8 cellular contexts compared by ENCODE assay signal in genomic region chr11:93570759-93571413, GRCh38. TPM values are rescaled to one million over a fixed set of nuclear protein-coding genes. Genes with fewer than 3 reads are reported as not detected.
A peak's percentile ranks its signal among the peaks of the same experiment; 100 is the strongest.
DNase-seq lines count a peak whose midpoint lies in the region; ATAC-seq, FAIRE-seq and TF ChIP-seq lines count a peak whose summit lies in the region.

No MANE protein-coding gene starts in this region.

- POLR2A ChIA-PET in A673 (lab: Charles Lee; ENCODE audit: low non-redundant PET) = no interaction called here
- POLR2A ChIA-PET in GM12878 (lab: Charles Lee) = no interaction called here

- H3K4me1 ChIP-seq in A673 (ENCODE audit: insufficient read depth, low read length, poor library complexity, severe bottlenecking) (no peaks in the 10 kb centered on the region), GM12878 (ENCODE audit: control insufficient read depth, insufficient read depth, low read length) (no peaks in the 10 kb centered on the region)

- H2AFZ ChIP-seq in GM12878 (ENCODE audit: control insufficient read depth, low read depth, low read length) = no peak overlapping the region

- peak; percentile 41; the same call in 2 of the 3 replicates for ATAC-seq in GM12878
- ATAC-seq in left colon = peak; percentile 84
- ATAC-seq in natural killer cell treated with Interleukin-12 subunit alpha and Interleukin-12 subunit beta and Interleukin-15 and Interleukin-18, amount 100 ng/mL, for 72 hours = no peak

- H3K36me3 Mint-ChIP-seq in natural killer cell treated with Interleukin-12 subunit alpha and Interleukin-12 subunit beta and Interleukin-15 and Interleukin-18, amount 100 ng/mL, for 72 hours = no peaks in the 10 kb centered on the region

- H3K9ac ChIP-seq in GM12878 (ENCODE audit: control insufficient read depth, insufficient read depth, low read length) = no peak overlapping the region

- intact Hi-C loops in A673 (cut with micrococcal nuclease; ENCODE audit: unreplicated experiment) (no loop called here), GM12878 (cut with micrococcal nuclease; ENCODE audit: unreplicated experiment) (no loop called here), left colon (cut with DNase I, micrococcal nuclease) (no loop called here)

- H3K27me3 ChIP-seq in A673 (replicated peaks; ENCODE audit: insufficient read depth, low read depth, low read length, poor library complexity) = no peaks in the 10 kb centered on the region
- H3K27me3 ChIP-seq in GM12878 (replicated peaks in 1 of 2; ENCODE audit: control insufficient read depth in 2 of 2, insufficient read depth in 2 of 2, low read length in 1 of 2) = no peaks in the 10 kb centered on the region

- in situ Hi-C loops in GM12878 (cut with MboI) = no loop called here

- TF ChIP-seq POLR2A in GM12878 (IDR thresholded peaks at IDR 0.05; ENCODE audit: low read depth, low read length) = no peak

- TF ChIP-seq CTCF in A673 (conservative IDR thresholded peaks at IDR 0.05; ENCODE audit: low read depth, low read length) (no peak), GM12878 (IDR thresholded peaks at IDR 0.05 in 2 of 3, conservative IDR thresholded peaks at IDR 0.05 in 1 of 3; ENCODE audit: control insufficient read depth in 2 of 3, extremely low read depth in 1 of 3, insufficient read depth in 1 of 3, low read depth in 3 of 3, low read length in 3 of 3) (no peak)

- H3K4me3 Mint-ChIP-seq in natural killer cell treated with Interleukin-12 subunit alpha and Interleukin-12 subunit beta and Interleukin-15 and Interleukin-18, amount 100 ng/mL, for 72 hours = no peak overlapping the region

- TF ChIP-seq RAD21 in GM12878 (IDR thresholded peaks at IDR 0.05; ENCODE audit: insufficient read depth, low read depth, low read length) = no peak

- no peak overlapping the region for H3K4me2 ChIP-seq in GM12878 (ENCODE audit: control insufficient read depth, insufficient read depth)

- CTCF ChIA-PET in A673 (lab: Charles Lee) = no interaction called here
- CTCF ChIA-PET in GM12878 (lab: Yijun Ruan, JAX) = no interaction called here

- H3K9me3 ChIP-seq in A673 (ENCODE audit: low read depth, low read length, poor library complexity, severe bottlenecking) (no peaks in the 10 kb centered on the region), GM12878 (replicated peaks; ENCODE audit: control insufficient read depth, insufficient read depth, low read length) (no peaks in the 10 kb centered on the region)

- DNase-seq in A673 (ENCODE audit: low spot score) = peak; percentile 34
- peak; percentile 11 for DNase-seq in HK-2 (ENCODE audit: unreplicated experiment)
- no peak for DNase-seq in GM12878 (ENCODE audit: low read depth, low spot score)
- DNase-seq in left colon = peak; percentile 25 to 53
- no peak for DNase-seq in natural killer cell treated with Interleukin-12 subunit alpha and Interleukin-12 subunit beta and Interleukin-15 and Interleukin-18, amount 100 ng/mL, for 72 hours (ENCODE audit: low spot score)
- DNase-seq in Ammon's horn (ENCODE audit: low spot score) = no peak
- no peak for DNase-seq in NCI-H2196 treated with DMSO at 0.1 percent for 48 hours (lab: John Stamatoyannopoulos, UW; ENCODE audit: unreplicated experiment)
- DNase-seq in germinal center (ENCODE audit: low spot score) = no peak

- H3K36me3 ChIP-seq in A673 (ENCODE audit: insufficient read depth, low read length, poor library complexity, severe bottlenecking) = no peaks in the 10 kb centered on the region
- no peaks in the 10 kb centered on the region for H3K36me3 ChIP-seq in GM12878 (ENCODE audit: control insufficient read depth in 2 of 2, insufficient read depth in 2 of 2, low read length in 1 of 2)

- H3K27ac Mint-ChIP-seq in natural killer cell treated with Interleukin-12 subunit alpha and Interleukin-12 subunit beta and Interleukin-15 and Interleukin-18, amount 100 ng/mL, for 72 hours = no peak overlapping the region

- BruUV-seq in A673 (replicated peaks; lab: Mats Ljungman, UMichigan) (no TSS peak), GM12878 (replicated peaks; lab: Mats Ljungman, UMichigan) (no TSS peak)

- H3K27ac ChIP-seq in A673 (ENCODE audit: low read depth, low read length, poor library complexity, severe bottlenecking) (no peak overlapping the region), GM12878 (ENCODE audit: control insufficient read depth, insufficient read depth) (no peak overlapping the region)

- WGBS in GM12878 (ENCODE audit: insufficient coverage, insufficient replicate concordance, low lambda C conversion rate, missing lambda C conversion rate) = 10% methylated on average over 5 of the region's 5 CpGs

- H3K27me3 Mint-ChIP-seq in natural killer cell treated with Interleukin-12 subunit alpha and Interleukin-12 subunit beta and Interleukin-15 and Interleukin-18, amount 100 ng/mL, for 72 hours = peaks cover 10 to 17% of the 10 kb centered on the region in 2 donors

- no peak for FAIRE-seq in GM12878 (lab: Jason Lieb, UNC)

- SMC1A ChIA-PET in GM12878 (lab: Charles Lee; ENCODE audit: uncharacterized antibody, unreplicated experiment) = interaction anchor here (1.0 kb wide), 1 partner anchor 20 kb away, joined by 3 read pairs; no protein-coding TSS in a partner anchor

- no peaks in the 10 kb centered on the region for H4K20me1 ChIP-seq in GM12878 (ENCODE audit: control insufficient read depth, insufficient read depth)

- H3K4me3 ChIP-seq in A673 (ENCODE audit: low read depth, low read length, poor library complexity, severe bottlenecking) (no peak overlapping the region), GM12878 (no peak overlapping the region)

- TF ChIP-seq EP300 in GM12878 (IDR thresholded peaks at IDR 0.05; ENCODE audit: borderline replicate concordance in 1 of 2, control insufficient read depth in 1 of 2, low read depth in 2 of 2, low read length in 2 of 2) = no peak

- H3K4me1 Mint-ChIP-seq in natural killer cell treated with Interleukin-12 subunit alpha and Interleukin-12 subunit beta and Interleukin-15 and Interleukin-18, amount 100 ng/mL, for 72 hours (ENCODE audit: low read depth in 2 of 2) = no peaks in the 10 kb centered on the region

- H3K79me2 ChIP-seq in GM12878 (ENCODE audit: control insufficient read depth, insufficient read depth, low read length) = no peaks in the 10 kb centered on the region

- no peaks in the 10 kb centered on the region for H3K9me3 Mint-ChIP-seq in natural killer cell treated with Interleukin-12 subunit alpha and Interleukin-12 subunit beta and Interleukin-15 and Interleukin-18, amount 100 ng/mL, for 72 hours

- RAD21 ChIA-PET in GM12878 (lab: Charles Lee; ENCODE audit: unreplicated experiment) = no interaction called here

TF ChIP-seq in GM12878, 131 proteins besides CTCF, POLR2A, EP300 and RAD21 (continues in another document):
- no peak for TF ChIP-seq E4F1 (IDR thresholded peaks at IDR 0.05; ENCODE audit: borderline replicate concordance, partially characterized antibody)
- TF ChIP-seq IRF5 (IDR thresholded peaks at IDR 0.05; ENCODE audit: borderline replicate concordance) = no peak
- no peak for TF ChIP-seq CHD4 (IDR thresholded peaks at IDR 0.05)
- no peak for TF ChIP-seq LARP7 (IDR thresholded peaks at IDR 0.05)

RNA-seq across cellular contexts. Expression of gene SMCO4, which starts 27.7 kb away (rescaled TPM):
- total RNA-seq in A673 (2021) = 9.3 and 11.9 TPM in 2 replicates
- 20.0 and 25.0 TPM in 2 replicates for total RNA-seq in GM12878 (2013; cell fraction: nucleolus; rRNA removed)
- 27.9 and 29.6 TPM in 2 replicates for total RNA-seq in GM12878 (2014; rRNA removed)
- total RNA-seq in GM12878 (2014; rRNA removed; fragmentation: Illumina TruSeq; extraction: Trizol) = 23.6 and 24.4 TPM in 2 replicates
- total RNA-seq in GM12878 (2021) = 24.8 and 26.1 TPM in 2 replicates
- 31.0 TPM for polyA plus RNA-seq in GM12878 (2011; ENCODE audit: low read depth)
- 56.8 and 59.9 TPM in 2 replicates for polyA plus RNA-seq in GM12878 (2011; rRNA removed)
- 53.5 and 81.3 TPM in 2 replicates for polyA plus RNA-seq in GM12878 (2011; cell fraction: cytosol; rRNA removed)
- polyA plus RNA-seq in GM12878 (2011; cell fraction: nucleus; rRNA removed) = 42.5 and 56.3 TPM in 2 replicates
- 44.7 and 48.4 TPM in 2 replicates for polyA plus RNA-seq in GM12878 (2012)
- polyA plus RNA-seq in GM12878 (2014; fragmentation: Illumina TruSeq; extraction: Trizol) = 18.7 and 25.9 TPM in 2 replicates
- polyA plus RNA-seq in GM12878 (2014; fragmentation: Nextera tagmentation; extraction: Ambion mirVana) = 1 to 10 TPM; 3.6 to 8.1 TPM
- polyA plus RNA-seq in GM12878 (2014; rRNA removed) = 31.4 and 40.3 TPM in 2 replicates
- 10 to 100 TPM; 36.4 to 41.8 TPM for polyA plus RNA-seq in GM12878 (2016; fragmentation: Nextera tagmentation; extraction: Ambion mirVana)
- polyA minus RNA-seq in GM12878 (2011; rRNA and poly(A)+ RNA removed) = 14.8 and 28.9 TPM in 2 replicates
- 8.0 and 15.2 TPM in 2 replicates for polyA minus RNA-seq in GM12878 (2011; cell fraction: cytosol; rRNA and poly(A)+ RNA removed)
- polyA minus RNA-seq in GM12878 (2011; cell fraction: nucleus; rRNA and poly(A)+ RNA removed) = 8.9 and 11.4 TPM in 2 replicates
- 10 to 100 TPM; 56.8 to 74.8 TPM for total RNA-seq in left colon
- total RNA-seq in natural killer cell treated with Interleukin-12 subunit alpha and Interleukin-12 subunit beta and Interleukin-15 and Interleukin-18, amount 100 ng/mL, for 72 hours = 10 to 100 TPM; 12.7 to 17.9 TPM

Comparison
In these comparisons a context has a peak if more than half of its experiments do, and no peak if none do; other contexts are left out.
1. DNase-seq: peak in A673 (single experiment), HK-2 (single experiment) and left colon (2 of 2); none in GM12878 (single experiment), natural killer cell treated with Interleukin-12 subunit alpha and Interleukin-12 subunit beta and Interleukin-15 and Interleukin-18, amount 100 ng/mL, for 72 hours (single experiment), Ammon's horn (single experiment), NCI-H2196 treated with DMSO at 0.1 percent for 48 hours (single experiment) and germinal center (single experiment).
2. ATAC-seq: peak in GM12878 (single experiment) and left colon (single experiment); none in natural killer cell treated with Interleukin-12 subunit alpha and Interleukin-12 subunit beta and Interleukin-15 and Interleukin-18, amount 100 ng/mL, for 72 hours (0 of 2).